ENCODE assay signal across 20 cellular contexts in genomic region chr6:36841756-36842155, GRCh38.
"Had no signal": no experiment of that assay in that cellular context is flagged by ENCODE, and none has a peak within 500 bp of the region (broad histone marks: within the 10 kb centered on the region; RNA-seq: fewer than 3 reads in every experiment).

No MANE protein-coding gene starts in this region.

- H3K27me3 ChIP-seq: testis, tibial artery had no signal

- H3K27ac ChIP-seq: parathyroid adenoma, skin epidermis had no signal

- DNase-seq: cerebellar nuclear complex; cortex of kidney; effector memory CD8-positive, alpha-beta T cell; erythroblast; esophagus squamous epithelium; foreskin melanocyte; glutamatergic neuron; kidney; natural killer cell; occipital lobe; spleen; stimulated activated CD4-positive, alpha-beta T cell treated with anti-CD3 and anti-CD28 coated beads, Interleukin-4, amount 100 ng/mL, for 4 hours; stimulated activated naive CD8-positive, alpha-beta T cell treated with anti-CD3 and anti-CD28 coated beads, Interleukin-15, Interleukin-2, amounts not matched to agents 100 U/mL and 50 U/mL, for 24 hours; substantia nigra; testis; tibial artery had no signal

- ATAC-seq: effector memory CD8-positive, alpha-beta T cell; natural killer cell; stimulated activated memory B cell treated with anti-CD40 and anti-IgM and Interleukin-4, amounts not matched to agents 10 μg/mL and 1 μg/mL and 100 μg/mL, for 72 hours; stimulated activated naive CD8-positive, alpha-beta T cell treated with anti-CD3 and anti-CD28 coated beads, Interleukin-15, Interleukin-2, amounts not matched to agents 100 U/mL and 50 U/mL, for 24 hours had no signal

- H2AFZ ChIP-seq: parathyroid adenoma had no signal

- H3K79me2 ChIP-seq: parathyroid adenoma had no signal

- H3K36me3 ChIP-seq: esophagus squamous epithelium, spleen, tibial artery had no signal

- H3K9me3 ChIP-seq: esophagus squamous epithelium, spleen, testis, tibial artery had no signal

- H3K4me3 ChIP-seq: esophagus squamous epithelium, lung, skin epidermis, spleen, testis had no signal
